15 cellular contexts compared by ENCODE assay signal in genomic region chr17:50828508-50829170, GRCh38. TPM values are rescaled to one million over a fixed set of nuclear protein-coding genes. Genes with fewer than 3 reads are reported as not detected.
DNase-seq lines count a peak whose midpoint lies in the region; ATAC-seq, FAIRE-seq and TF ChIP-seq lines count a peak whose summit lies in the region.
"Had no signal": no experiment of that assay in that cellular context is flagged by ENCODE, and none has a peak within 500 bp of the region (broad histone marks: within the 10 kb centered on the region; RNA-seq: fewer than 3 reads in every experiment).

No MANE protein-coding gene starts in this region.

- DNase-seq in GM18507 (ENCODE audit: extremely low spot score, insufficient read length, low read depth) (no peak), body of pancreas (no peak), frontal cortex (ENCODE audit: low spot score in 2 of 2) (no peak), HTR-8/SVneo (ENCODE audit: insufficient read length, low spot score) (no peak), NCI-H446 (lab: John Stamatoyannopoulos, UW) (no peak), globus pallidus (ENCODE audit: low spot score) (no peak)
- DNase-seq: CD4-positive, CD25-positive, alpha-beta regulatory T cell; lower lobe of right lung; NCI-H1694 had no signal

- peak overlapping the region in 3 of 4 donors; percentile 12 to 50 (median 32) for H3K27ac ChIP-seq in body of pancreas

- H3K27me3 ChIP-seq in body of pancreas, result no peaks in the 10 kb centered on the region
- H3K27me3 ChIP-seq: tibial nerve had no signal

- intact Hi-C loops in body of pancreas (cut with DNase I), result no loop called here

- ATAC-seq in GM21360 (IDR thresholded peaks at IDR 0.05; ENCODE audit: unreplicated experiment), result peak; percentile 71
- ATAC-seq in HG03045 (IDR thresholded peaks at IDR 0.05; ENCODE audit: unreplicated experiment), result peak; percentile 70
- peak; percentile 71 for ATAC-seq in body of pancreas
- ATAC-seq: Panc1 had no signal

- TF ChIP-seq CTCF in body of pancreas (IDR thresholded peaks at IDR 0.05), result no peak

- no peak for TF ChIP-seq POLR2A in body of pancreas (IDR thresholded peaks at IDR 0.05)

- FAIRE-seq in GM18507 (lab: Jason Lieb, UNC), result peak; percentile 29
- no peak for FAIRE-seq in frontal cortex (lab: Jason Lieb, UNC)
- FAIRE-seq in HTR-8/SVneo (lab: Jason Lieb, UNC), result no peak

- no peaks in the 10 kb centered on the region for H3K9me3 ChIP-seq in body of pancreas
- H3K9me3 ChIP-seq: lower lobe of right lung, tibial nerve had no signal

- H3K36me3 ChIP-seq in body of pancreas (replicated peaks in 1 of 2; ENCODE audit: insufficient read depth in 1 of 2, low read depth in 2 of 2), result no peaks in the 10 kb centered on the region
- H3K36me3 ChIP-seq: lower lobe of right lung, tibial nerve had no signal

- 73 to 79% methylated on average over 6 of the region's 6 CpGs for WGBS in body of pancreas, 2 donors

- H3K4me3 ChIP-seq in body of pancreas, result no peak overlapping the region
- H3K4me3 ChIP-seq: lower lobe of right lung, tibial nerve had no signal

- no peaks in the 10 kb centered on the region for H3K4me1 ChIP-seq in body of pancreas
- H3K4me1 ChIP-seq: lower lobe of right lung had no signal

RNA-seq across cellular contexts. Expression of gene WFIKKN2, which starts 6.7 kb away (rescaled TPM):
- total RNA-seq in body of pancreas, result under 1 TPM; 0.26 to 0.66 TPM
- 3.7 TPM for total RNA-seq in frontal cortex
- total RNA-seq: activated T-helper 2 cell treated with anti-CD3 and anti-CD28 coated beads, Interferon-gamma antibody, Interleukin-2, Interleukin-4, amounts not matched to agents 10 μg/mL and 5 μg/mL and 100 μg/mL, durations not matched to agents 14 hours and 24 hours and 36 hours; CD4-positive, CD25-positive, alpha-beta regulatory T cell; pulmonary artery endothelial cell had no signal

RNA-seq across cellular contexts. Expression of gene TOB1, which starts 37.5 kb away (rescaled TPM):
- total RNA-seq in body of pancreas, result 10 to 100 TPM; 36.8 to 46.1 TPM
- total RNA-seq in frontal cortex, result 9.4 TPM
